In the genomic region with DNA sequence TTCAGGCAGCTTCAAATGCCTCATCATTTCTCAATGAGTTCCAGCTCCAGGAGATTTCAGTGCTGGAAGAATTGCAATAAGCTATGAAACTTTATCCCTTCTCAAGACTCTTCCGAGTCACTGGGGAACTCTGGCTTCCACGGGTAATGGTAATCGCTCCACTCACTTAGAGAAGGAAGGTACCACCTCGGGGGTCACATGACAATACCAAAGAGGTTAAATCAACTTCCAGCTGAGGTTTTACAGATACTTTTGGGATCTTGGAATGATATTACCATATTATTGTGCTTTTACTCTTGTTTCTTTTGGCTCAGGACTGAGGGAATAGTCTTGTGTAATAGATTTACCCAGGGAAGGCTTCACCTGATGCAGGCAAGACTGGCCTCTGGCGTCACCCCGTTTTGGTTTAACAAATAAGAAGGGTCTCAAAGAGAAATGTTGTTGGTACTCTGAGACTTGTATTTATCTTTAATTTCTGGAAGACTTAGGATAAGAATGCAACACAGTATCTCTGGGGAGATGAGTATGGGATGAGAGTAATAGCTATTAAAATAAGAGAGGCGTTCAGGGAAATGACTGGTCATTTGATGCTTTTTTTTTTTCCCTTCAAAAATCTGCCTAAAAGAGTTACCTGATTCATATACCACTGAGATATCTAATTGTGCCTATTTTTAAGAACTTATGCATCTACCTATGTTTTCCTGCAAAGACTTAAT, we compare ENCODE assay signal across 1 cellular context.
TF ChIP-seq lines count a peak whose summit lies in the region.

No MANE protein-coding gene starts in this region.

TF ChIP-seq in HEK293, 187 proteins besides CTCF, POLR2A, EP300 and RAD21 (continued from another document):
- TF ChIP-seq ZNF16 (tag by site-specific recombination; IDR thresholded peaks at IDR 0.05; ENCODE audit: low read depth) (no peak), ZNF792 (tag by site-specific recombination; IDR thresholded peaks at IDR 0.05) (no peak), GLIS1 (tag by site-specific recombination; IDR thresholded peaks at IDR 0.05) (peak; percentile 55), KLF7 (tag by site-specific recombination; IDR thresholded peaks at IDR 0.05; ENCODE audit: borderline replicate concordance) (no peak)
- TF ChIP-seq, protein P1, sequence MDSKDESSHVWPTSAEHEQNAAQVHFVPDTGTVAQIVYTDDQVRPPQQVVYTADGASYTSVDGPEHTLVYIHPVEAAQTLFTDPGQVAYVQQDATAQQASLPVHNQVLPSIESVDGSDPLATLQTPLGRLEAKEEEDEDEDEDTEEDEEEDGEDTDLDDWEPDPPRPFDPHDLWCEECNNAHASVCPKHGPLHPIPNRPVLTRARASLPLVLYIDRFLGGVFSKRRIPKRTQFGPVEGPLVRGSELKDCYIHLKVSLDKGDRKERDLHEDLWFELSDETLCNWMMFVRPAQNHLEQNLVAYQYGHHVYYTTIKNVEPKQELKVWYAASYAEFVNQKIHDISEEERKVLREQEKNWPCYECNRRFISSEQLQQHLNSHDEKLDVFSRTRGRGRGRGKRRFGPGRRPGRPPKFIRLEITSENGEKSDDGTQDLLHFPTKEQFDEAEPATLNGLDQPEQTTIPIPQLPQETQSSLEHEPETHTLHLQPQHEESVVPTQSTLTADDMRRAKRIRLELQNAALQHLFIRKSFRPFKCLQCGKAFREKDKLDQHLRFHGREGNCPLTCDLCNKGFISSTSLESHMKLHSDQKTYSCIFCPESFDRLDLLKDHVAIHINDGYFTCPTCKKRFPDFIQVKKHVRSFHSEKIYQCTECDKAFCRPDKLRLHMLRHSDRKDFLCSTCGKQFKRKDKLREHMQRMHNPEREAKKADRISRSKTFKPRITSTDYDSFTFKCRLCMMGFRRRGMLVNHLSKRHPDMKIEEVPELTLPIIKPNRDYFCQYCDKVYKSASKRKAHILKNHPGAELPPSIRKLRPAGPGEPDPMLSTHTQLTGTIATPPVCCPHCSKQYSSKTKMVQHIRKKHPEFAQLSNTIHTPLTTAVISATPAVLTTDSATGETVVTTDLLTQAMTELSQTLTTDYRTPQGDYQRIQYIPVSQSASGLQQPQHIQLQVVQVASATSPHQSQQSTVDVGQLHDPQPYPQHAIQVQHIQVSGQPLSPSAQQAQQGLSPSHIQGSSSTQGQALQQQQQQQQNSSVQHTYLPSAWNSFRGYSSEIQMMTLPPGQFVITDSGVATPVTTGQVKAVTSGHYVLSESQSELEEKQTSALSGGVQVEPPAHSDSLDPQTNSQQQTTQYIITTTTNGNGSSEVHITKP (tag by site-specific recombination; IDR thresholded peaks at IDR 0.05): peak; percentile 89
TF ChIP-seq in HEK293: peak in this region for 3.
